Comparison of ENCODE assay signal across 14 cellular contexts in the genomic region with DNA sequence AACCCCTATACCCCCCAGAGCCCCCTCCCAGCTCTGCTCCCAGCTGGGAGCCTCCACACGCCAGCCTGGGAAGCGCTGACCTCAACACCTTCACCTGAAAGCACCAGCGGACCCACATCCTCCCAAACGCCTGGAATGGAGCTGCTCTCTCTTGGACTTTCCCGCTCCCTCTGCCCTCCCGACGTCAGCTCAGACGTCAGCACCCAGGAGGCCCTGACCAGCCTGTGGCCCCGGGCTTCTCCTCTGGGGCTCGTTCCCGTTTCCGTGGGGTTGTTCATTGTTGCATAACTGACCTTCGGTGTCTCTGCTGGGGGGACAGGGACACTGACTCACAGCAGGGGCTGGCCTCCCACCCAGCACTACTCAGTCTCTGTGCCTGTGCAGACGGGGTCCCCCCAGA. TPM values are rescaled to one million over a fixed set of nuclear protein-coding genes. Genes with fewer than 3 reads are reported as not detected.
DNase-seq lines count a peak whose midpoint lies in the region; ATAC-seq, FAIRE-seq and TF ChIP-seq lines count a peak whose summit lies in the region.
"Had no signal": no experiment of that assay in that cellular context is flagged by ENCODE, and none has a peak within 500 bp of the region (broad histone marks: within the 10 kb centered on the region; RNA-seq: fewer than 3 reads in every experiment).

No MANE protein-coding gene starts in this region.

- no peak for ATAC-seq in HG02981 (IDR thresholded peaks at IDR 0.05; ENCODE audit: unreplicated experiment)

- no peaks in the 10 kb centered on the region for H3K9me3 Mint-ChIP-seq in nephron progenitor cell
- H3K9me3 Mint-ChIP-seq: activated CD4-positive, alpha-beta memory T cell treated with anti-CD3 and anti-CD28 coated beads for 36 hours had no signal

- DNase-seq in C1 segment of cervical spinal cord (lab: John Stamatoyannopoulos, UW) (peak in 8 of 14 donors; percentile 7 to 53 (median 31)), NOMO-1 treated with DMSO at 0.1 percent for 48 hours (lab: John Stamatoyannopoulos, UW; ENCODE audit: unreplicated experiment) (peak; percentile 74), frontal cortex (ENCODE audit: low spot score in 2 of 2) (peak; percentile 44 to 47), nephron progenitor cell (no peak), AML-193 (lab: John Stamatoyannopoulos, UW) (no peak)
- DNase-seq in stimulated activated CD4-positive, alpha-beta T cell treated with anti-CD3 and anti-CD28 coated beads, Interleukin-4, amount 100 ng/mL, for 24 hours: no peak
- DNase-seq in activated effector memory CD4-positive, alpha-beta T cell treated with anti-CD3 and anti-CD28 coated beads, Interleukin-2, amount 50 U/mL, for 16 hours: no peak
- DNase-seq: NCI-H1105 treated with DMSO at 0.1 percent for 48 hours had no signal

- peak overlapping the region; percentile 91 for H3K27ac Mint-ChIP-seq in nephron progenitor cell
- H3K27ac Mint-ChIP-seq: activated CD4-positive, alpha-beta memory T cell treated with anti-CD3 and anti-CD28 coated beads for 36 hours had no signal

- H3K27me3 Mint-ChIP-seq in nephron progenitor cell (ENCODE audit: low read depth, poor library complexity): no peaks in the 10 kb centered on the region
- H3K27me3 Mint-ChIP-seq: activated CD4-positive, alpha-beta memory T cell treated with anti-CD3 and anti-CD28 coated beads for 36 hours had no signal

- no peak overlapping the region for H3K4me3 Mint-ChIP-seq in nephron progenitor cell
- H3K4me3 Mint-ChIP-seq: activated CD4-positive, alpha-beta memory T cell treated with anti-CD3 and anti-CD28 coated beads for 36 hours had no signal

- H3K4me1 Mint-ChIP-seq in nephron progenitor cell: no peaks in the 10 kb centered on the region

- no peak for FAIRE-seq in frontal cortex (lab: Jason Lieb, UNC)
- FAIRE-seq: H1 had no signal

- H3K36me3 Mint-ChIP-seq in nephron progenitor cell (ENCODE audit: low read depth): no peaks in the 10 kb centered on the region

- TF ChIP-seq CTCF in nephron progenitor cell (IDR thresholded peaks at IDR 0.05): no peak

RNA-seq across cellular contexts. Expression of a gene that starts 35.0 kb away (rescaled TPM):
- not detected for total RNA-seq in frontal cortex
- total RNA-seq: activated CD4-positive, alpha-beta memory T cell treated with anti-CD3 and anti-CD28 coated beads for 36 hours; epithelial cell of proximal tubule; left colon; PC-3 had no signal

RNA-seq across cellular contexts. Expression of a gene that starts 43.5 kb away (rescaled TPM):
- total RNA-seq in frontal cortex: 127 TPM

Comparison
In these comparisons a context has a peak if more than half of its experiments do, and no peak if none do; other contexts are left out.
1. DNase-seq: peak in C1 segment of cervical spinal cord (8 of 14), NOMO-1 treated with DMSO at 0.1 percent for 48 hours (single experiment) and frontal cortex (2 of 2); none in nephron progenitor cell (single experiment), stimulated activated CD4-positive, alpha-beta T cell treated with anti-CD3 and anti-CD28 coated beads, Interleukin-4, amount 100 ng/mL, for 24 hours (single experiment), AML-193 (0 of 2) and activated effector memory CD4-positive, alpha-beta T cell treated with anti-CD3 and anti-CD28 coated beads, Interleukin-2, amount 50 U/mL, for 16 hours (single experiment).